In genomic region chr20:57957397-57958049, GRCh38 we compare ENCODE assay signal across 15 cellular contexts.
A peak's percentile ranks its signal among the peaks of the same experiment; 100 is the strongest.
DNase-seq lines count a peak whose midpoint lies in the region; TF ChIP-seq lines count a peak whose summit lies in the region.
"Had no signal": no experiment of that assay in that cellular context is flagged by ENCODE, and none has a peak within 500 bp of the region (broad histone marks: within the 10 kb centered on the region; RNA-seq: fewer than 3 reads in every experiment).

No MANE protein-coding gene starts in this region.

- H3K4me1 ChIP-seq in prostate gland (replicated peaks): peaks cover 9% of the 10 kb centered on the region
- H3K4me1 ChIP-seq: left lung had no signal

- H3K27ac ChIP-seq in prostate gland: no peak overlapping the region
- H3K27ac ChIP-seq: left lung had no signal

- no peaks in the 10 kb centered on the region for H3K36me3 ChIP-seq in prostate gland
- H3K36me3 ChIP-seq: left lung had no signal

- H3K27me3 ChIP-seq in prostate gland (replicated peaks; ENCODE audit: insufficient read depth): no peaks in the 10 kb centered on the region
- H3K27me3 ChIP-seq: left lung had no signal

- WGBS in prostate gland: 90% methylated on average over 11 of the region's 11 CpGs

- TF ChIP-seq POLR2A in prostate gland (IDR thresholded peaks at IDR 0.05): no peak

- DNase-seq in ELR (ENCODE audit: low read depth): peak; percentile 14
- DNase-seq in NOMO-1 treated with dmso at 0.1 percent for 144 hours (lab: John Stamatoyannopoulos, UW; ENCODE audit: unreplicated experiment): peak; percentile 19
- peak; percentile 3 for DNase-seq in iris pigment epithelial cell (ENCODE audit: low read depth)
- DNase-seq in stromal cell of bone marrow (ENCODE audit: low read depth): peak; percentile 32
- DNase-seq in NCI-H1930 (lab: John Stamatoyannopoulos, UW): no peak
- no peak for DNase-seq in prostate gland (ENCODE audit: low spot score)
- DNase-seq in GM03348 (ENCODE audit: low spot score): no peak
- DNase-seq: activated effector memory CD4-positive, alpha-beta T cell treated with Interleukin-2 at 50 U/mL for 16 hours; amygdala; DMS79; hypothalamus; Kasumi-1; left lung; NCI-H1694; NCI-H510A had no signal

- H3K4me3 ChIP-seq in prostate gland: no peak overlapping the region
- H3K4me3 ChIP-seq: left lung had no signal

- H3K9me3 ChIP-seq in prostate gland: no peaks in the 10 kb centered on the region
- H3K9me3 ChIP-seq: left lung had no signal

- TF ChIP-seq CTCF in prostate gland (IDR thresholded peaks at IDR 0.05): no peak

- intact Hi-C loops in prostate gland (cut with DNase I): no loop called here

Comparison
In these comparisons a context has a peak if more than half of its experiments do, and no peak if none do; other contexts are left out.
1. DNase-seq: peak in ELR (single experiment), NOMO-1 treated with dmso at 0.1 percent for 144 hours (single experiment), iris pigment epithelial cell (single experiment) and stromal cell of bone marrow (single experiment); none in NCI-H1930 (0 of 2), prostate gland (single experiment) and GM03348 (single experiment).